In genomic region chr13:111093634-111094033, GRCh38 we compare ENCODE assay signal across 15 cellular contexts. TPM values are rescaled to one million over a fixed set of nuclear protein-coding genes. Genes with fewer than 3 reads are reported as not detected.
DNase-seq lines count a peak whose midpoint lies in the region; ATAC-seq and TF ChIP-seq lines count a peak whose summit lies in the region.
"Had no signal": no experiment of that assay in that cellular context is flagged by ENCODE, and none has a peak within 500 bp of the region (broad histone marks: within the 10 kb centered on the region; RNA-seq: fewer than 3 reads in every experiment).

No MANE protein-coding gene starts in this region.

- no peak overlapping the region for H2BK15ac ChIP-seq in H9 (ENCODE audit: low read depth, low read length)
- H2BK15ac ChIP-seq in neuronal stem cell (ENCODE audit: low read length): peak overlapping the region; percentile 90

- no CpG with 5 or more reads among the region's 9 CpGs for WGBS in H9 (ENCODE audit: extremely low coverage, insufficient read length, low lambda C conversion rate)
- WGBS in endodermal cell (ENCODE audit: insufficient coverage in 1 of 2, insufficient read length in 1 of 2), 2 experiments: 84% methylated on average over 8 of the region's 9 CpGs; no CpG with 5 or more reads in 1 of the 2 experiments
- no CpG with 5 or more reads among the region's 9 CpGs for WGBS in neuronal stem cell (ENCODE audit: extremely low coverage in 2 of 2, insufficient read length in 2 of 2, insufficient replicate concordance in 1 of 2), 2 donors

- no peak for DNase-seq in H9
- no peak for DNase-seq in WERI-Rb-1
- peak; percentile 52 for DNase-seq in endodermal cell
- DNase-seq in neuronal stem cell (ENCODE audit: low spot score): no peak
- DNase-seq in SKM-1 (lab: John Stamatoyannopoulos, UW; ENCODE audit: unreplicated experiment): no peak
- no peak for DNase-seq in germinal center (ENCODE audit: low spot score)
- no peak for DNase-seq in stimulated activated CD8-positive, alpha-beta memory T cell treated with anti-CD3 and anti-CD28 coated beads, Interleukin-4, amount 100 ng/mL, for 48 hours
- DNase-seq in naive thymus-derived CD8-positive, alpha-beta T cell: no peak
- DNase-seq: Calu3; CD8-positive, alpha-beta T cell; DMS53; GM23248 had no signal

- ATAC-seq in naive thymus-derived CD8-positive, alpha-beta T cell: no peak
- ATAC-seq: CD8-positive, alpha-beta T cell had no signal

- H3K4me3 ChIP-seq in WERI-Rb-1 (ENCODE audit: low read depth, low read length) (no peak overlapping the region), endodermal cell (ENCODE audit: low read length) (no peak overlapping the region), neuronal stem cell (ENCODE audit: low read length in 2 of 2) (no peak overlapping the region)
- H3K4me3 ChIP-seq: BLaER1 treated with 17β-estradiol and CSF1 and Interleukin-3, amounts not matched to agents 10 nM and 100 nM; GM23248; HAP-1 had no signal

- H2AFZ ChIP-seq in H9 (ENCODE audit: low read length): no peak overlapping the region
- H2AFZ ChIP-seq in neuronal stem cell (ENCODE audit: low read length): no peak overlapping the region
- H2AFZ ChIP-seq: GM23248 had no signal

- H3K4ac ChIP-seq in H9 (ENCODE audit: low read depth, low read length) (no peak overlapping the region), neuronal stem cell (ENCODE audit: low read length) (no peak overlapping the region)

- H3K27ac ChIP-seq in H9 (ENCODE audit: insufficient read length, low read depth, low read length) (no peak overlapping the region), WERI-Rb-1 (no peak overlapping the region), endodermal cell (ENCODE audit: low read depth, low read length) (no peak overlapping the region), neuronal stem cell (replicated peaks; ENCODE audit: low read length) (no peak overlapping the region)
- H3K27ac ChIP-seq: BLaER1 treated with 17β-estradiol and CSF1 and Interleukin-3, amounts not matched to agents 10 nM and 100 nM; GM23248 had no signal

- no peaks in the 10 kb centered on the region for H3K27me3 ChIP-seq in H9 (ENCODE audit: insufficient read depth, low read length)
- H3K27me3 ChIP-seq in WERI-Rb-1 (ENCODE audit: insufficient read depth, low read depth, severe bottlenecking): peaks cover 98% of the 10 kb centered on the region
- peaks cover 5% of the 10 kb centered on the region for H3K27me3 ChIP-seq in endodermal cell (ENCODE audit: control insufficient read depth, insufficient read depth, low read length, poor library complexity, severe bottlenecking)
- peaks cover 0 to 60% (median 0%) of the 10 kb centered on the region in 3 experiments for H3K27me3 ChIP-seq in neuronal stem cell (ENCODE audit: control insufficient read depth in 3 of 3, insufficient read depth in 3 of 3, low read depth in 1 of 3, low read length in 3 of 3)
- H3K27me3 ChIP-seq: BLaER1 treated with 17β-estradiol and CSF1 and Interleukin-3, amounts not matched to agents 10 nM and 100 nM had no signal

- no peak overlapping the region for H3K56ac ChIP-seq in H9 (ENCODE audit: insufficient read length, low read depth, low read length)

- H3K23ac ChIP-seq in H9 (ENCODE audit: insufficient read length, low read depth, low read length) (no peak overlapping the region), neuronal stem cell (ENCODE audit: low read depth, low read length, poor library complexity) (no peak overlapping the region)

- POLR2A ChIA-PET in naive thymus-derived CD8-positive, alpha-beta T cell (lab: Charles Lee): no interaction called here

- H3K9me3 Mint-ChIP-seq in H9 (no peaks in the 10 kb centered on the region), endodermal cell (no peaks in the 10 kb centered on the region)
- peaks cover 0 to 1% (median 0%) of the 10 kb centered on the region in 9 donors for H3K9me3 Mint-ChIP-seq in naive thymus-derived CD8-positive, alpha-beta T cell
- H3K9me3 Mint-ChIP-seq: CD8-positive, alpha-beta T cell had no signal

- no peak overlapping the region for H4K8ac ChIP-seq in H9 (replicated peaks; ENCODE audit: insufficient read length, low read depth, low read length)
- no peak overlapping the region for H4K8ac ChIP-seq in neuronal stem cell (ENCODE audit: low read depth, low read length)

- H2BK120ac ChIP-seq in H9 (ENCODE audit: low read depth, low read length, poor library complexity, severe bottlenecking) (no peak overlapping the region), neuronal stem cell (ENCODE audit: low read depth, low read length) (no peak overlapping the region)

- H3K4me1 ChIP-seq in H9 (ENCODE audit: insufficient read depth, low read length): no peaks in the 10 kb centered on the region
- no peaks in the 10 kb centered on the region for H3K4me1 ChIP-seq in endodermal cell (ENCODE audit: control insufficient read depth, insufficient read depth, low read length)
- no peaks in the 10 kb centered on the region for H3K4me1 ChIP-seq in neuronal stem cell (ENCODE audit: control insufficient read depth in 2 of 2, insufficient read depth in 1 of 2, low read depth in 1 of 2, low read length in 2 of 2)
- H3K4me1 ChIP-seq: BLaER1 treated with 17β-estradiol and CSF1 and Interleukin-3, amounts not matched to agents 10 nM and 100 nM; HAP-1 had no signal

- H3K4me3 Mint-ChIP-seq in H9 (no peak overlapping the region), endodermal cell (no peak overlapping the region)
- no peak overlapping the region for H3K4me3 Mint-ChIP-seq in naive thymus-derived CD8-positive, alpha-beta T cell
- H3K4me3 Mint-ChIP-seq: B cell; CD8-positive, alpha-beta T cell had no signal

- H2BK5ac ChIP-seq in H9 (ENCODE audit: insufficient read length, low read length): no peak overlapping the region
- no peak overlapping the region for H2BK5ac ChIP-seq in neuronal stem cell (ENCODE audit: low read length)

- H3K27me3 Mint-ChIP-seq in H9 (ENCODE audit: low read depth) (peaks cover 40% of the 10 kb centered on the region), endodermal cell (ENCODE audit: insufficient read depth) (peaks cover 21% of the 10 kb centered on the region)
- H3K27me3 Mint-ChIP-seq in naive thymus-derived CD8-positive, alpha-beta T cell: peaks cover 21 to 59% (median 36%) of the 10 kb centered on the region in 5 donors

- no peaks in the 10 kb centered on the region for H3K79me1 ChIP-seq in H9 (ENCODE audit: insufficient read depth, low read depth, low read length, poor library complexity, severe bottlenecking)
- no peaks in the 10 kb centered on the region for H3K79me1 ChIP-seq in neuronal stem cell (ENCODE audit: low read depth, low read length)

- no peaks in the 10 kb centered on the region for H3K9me3 ChIP-seq in H9 (ENCODE audit: control insufficient read depth, low read depth, low read length)
- no peaks in the 10 kb centered on the region for H3K9me3 ChIP-seq in WERI-Rb-1 (ENCODE audit: severe bottlenecking)
- H3K9me3 ChIP-seq in endodermal cell (ENCODE audit: control insufficient read depth, low read length): no peaks in the 10 kb centered on the region
- H3K9me3 ChIP-seq in neuronal stem cell (replicated peaks in 1 of 2; ENCODE audit: control insufficient read depth in 2 of 2, insufficient read depth in 1 of 2, low read depth in 1 of 2, low read length in 2 of 2): no peaks in the 10 kb centered on the region
- H3K9me3 ChIP-seq: BLaER1 treated with 17β-estradiol and CSF1 and Interleukin-3, amounts not matched to agents 10 nM and 100 nM; HAP-1 had no signal

- H2BK12ac ChIP-seq in H9 (ENCODE audit: insufficient read length, low read depth, low read length): no peak overlapping the region
- no peak overlapping the region for H2BK12ac ChIP-seq in neuronal stem cell (ENCODE audit: low read length)

- H3K36me3 Mint-ChIP-seq in H9 (ENCODE audit: insufficient read depth in 1 of 3, low read depth in 3 of 3) (no peaks in the 10 kb centered on the region; a peak in 1 of 7 replicates), endodermal cell (ENCODE audit: low read depth) (no peaks in the 10 kb centered on the region)
- no peaks in the 10 kb centered on the region for H3K36me3 Mint-ChIP-seq in naive thymus-derived CD8-positive, alpha-beta T cell
- H3K36me3 Mint-ChIP-seq: CD8-positive, alpha-beta T cell had no signal

- no peak overlapping the region for H4K5ac ChIP-seq in H9 (ENCODE audit: insufficient read length, low read depth, low read length)

- H3K27ac Mint-ChIP-seq in H9 (no peak overlapping the region), endodermal cell (no peak overlapping the region)
- H3K27ac Mint-ChIP-seq in naive thymus-derived CD8-positive, alpha-beta T cell: no peak overlapping the region
- H3K27ac Mint-ChIP-seq: B cell; CD8-positive, alpha-beta T cell had no signal

- H4K91ac ChIP-seq in H9 (ENCODE audit: insufficient read length, low read depth, low read length) (no peak overlapping the region), neuronal stem cell (ENCODE audit: low read depth, low read length, poor library complexity) (no peak overlapping the region)

- no peak overlapping the region for H2AK5ac ChIP-seq in H9 (ENCODE audit: insufficient read length, low read length)
- peak overlapping the region; percentile 43 for H2AK5ac ChIP-seq in neuronal stem cell (ENCODE audit: low read depth, low read length)

- no peak overlapping the region for H3K14ac ChIP-seq in H9 (ENCODE audit: insufficient read depth, low read length)
- H3K14ac ChIP-seq in neuronal stem cell (ENCODE audit: low read length): no peak overlapping the region

- TF ChIP-seq CTCF in H9 (conservative IDR thresholded peaks at IDR 0.05): peak; percentile 51
- peak; percentile 21; the same call in 1 of the 2 replicates for TF ChIP-seq CTCF in WERI-Rb-1 (IDR thresholded peaks at IDR 0.05; ENCODE audit: low read depth, low read length)
- TF ChIP-seq CTCF in endodermal cell (conservative IDR thresholded peaks at IDR 0.05): peak; percentile 46

- H3K9ac ChIP-seq in H9 (ENCODE audit: extremely low read depth, insufficient read length, low read length) (no peak overlapping the region), endodermal cell (ENCODE audit: extremely low read depth, low read length, poor library complexity, severe bottlenecking) (no peak overlapping the region), neuronal stem cell (ENCODE audit: low read depth, low read length, poor library complexity) (no peak overlapping the region)
- H3K9ac ChIP-seq: BLaER1 treated with 17β-estradiol and CSF1 and Interleukin-3, amounts not matched to agents 10 nM and 100 nM; GM23248 had no signal

- H3K4me1 Mint-ChIP-seq in H9: peaks cover 4 to 5% of the 10 kb centered on the region in 2 experiments
- no peaks in the 10 kb centered on the region for H3K4me1 Mint-ChIP-seq in endodermal cell
- peaks cover 0 to 2% (median 0%) of the 10 kb centered on the region in 4 donors for H3K4me1 Mint-ChIP-seq in naive thymus-derived CD8-positive, alpha-beta T cell
- H3K4me1 Mint-ChIP-seq: B cell had no signal

- H4K20me1 ChIP-seq in H9 (ENCODE audit: control insufficient read depth, insufficient read depth, insufficient read length): no peaks in the 10 kb centered on the region
- H4K20me1 ChIP-seq: BLaER1 treated with 17β-estradiol and CSF1 and Interleukin-3, amounts not matched to agents 10 nM and 100 nM had no signal

- H3K79me2 ChIP-seq in H9 (ENCODE audit: insufficient read depth, low read length): no peaks in the 10 kb centered on the region

- H3K18ac ChIP-seq in H9 (ENCODE audit: insufficient read length, low read depth, low read length) (no peak overlapping the region), neuronal stem cell (ENCODE audit: low read length) (no peak overlapping the region)

- H3K23me2 ChIP-seq in H9 (ENCODE audit: insufficient read length, low read depth, low read length, poor library complexity, severe bottlenecking): no peaks in the 10 kb centered on the region

- H3K4me2 ChIP-seq in H9 (ENCODE audit: insufficient read depth, insufficient read length, low read length) (no peak overlapping the region), neuronal stem cell (ENCODE audit: insufficient read depth, low read length, poor library complexity, severe bottlenecking) (no peak overlapping the region)
- H3K4me2 ChIP-seq: BLaER1 treated with 17β-estradiol and CSF1 and Interleukin-3, amounts not matched to agents 10 nM and 100 nM had no signal

- no peak overlapping the region for H3T11ph ChIP-seq in H9 (ENCODE audit: low read length)

- H3K36me3 ChIP-seq in WERI-Rb-1 (no peaks in the 10 kb centered on the region), endodermal cell (ENCODE audit: control insufficient read depth, insufficient read depth, low read length) (no peaks in the 10 kb centered on the region), neuronal stem cell (replicated peaks in 1 of 2; ENCODE audit: control insufficient read depth in 2 of 2, insufficient read depth in 2 of 2, low read length in 2 of 2) (no peaks in the 10 kb centered on the region)
- H3K36me3 ChIP-seq: BLaER1 treated with 17β-estradiol and CSF1 and Interleukin-3, amounts not matched to agents 10 nM and 100 nM; HAP-1 had no signal

- no peak overlapping the region for H2BK20ac ChIP-seq in H9 (ENCODE audit: low read depth, low read length, poor library complexity, severe bottlenecking)

RNA-seq across cellular contexts. Expression of gene ARHGEF7, which starts 21.5 kb away (rescaled TPM):
- 50.9 and 51.9 TPM in 2 replicates for total RNA-seq in H9 (2021)
- 10 to 100 TPM; 49.5 to 53.5 TPM for total RNA-seq in endodermal cell
- 60.0 TPM for polyA plus RNA-seq in endodermal cell (2013, experiment 1 of 2)
- 55.0 TPM for polyA plus RNA-seq in endodermal cell (2013, experiment 2 of 2)
- 43.9 TPM for polyA plus RNA-seq in neuronal stem cell (2013, experiment 1 of 2)
- polyA plus RNA-seq in neuronal stem cell (2013, experiment 2 of 2): 44.8 TPM
- 10 to 100 TPM; 90.2 to 93.0 TPM for total RNA-seq in naive thymus-derived CD8-positive, alpha-beta T cell
- polyA plus RNA-seq in naive thymus-derived CD8-positive, alpha-beta T cell: 10 to 100 TPM in 1 of 3 donors, 1 to 10 TPM in 2; 6.2 to 13.2 (median 9.6) TPM
